ENCODE assay signal across 1 cellular context in the genomic region with DNA sequence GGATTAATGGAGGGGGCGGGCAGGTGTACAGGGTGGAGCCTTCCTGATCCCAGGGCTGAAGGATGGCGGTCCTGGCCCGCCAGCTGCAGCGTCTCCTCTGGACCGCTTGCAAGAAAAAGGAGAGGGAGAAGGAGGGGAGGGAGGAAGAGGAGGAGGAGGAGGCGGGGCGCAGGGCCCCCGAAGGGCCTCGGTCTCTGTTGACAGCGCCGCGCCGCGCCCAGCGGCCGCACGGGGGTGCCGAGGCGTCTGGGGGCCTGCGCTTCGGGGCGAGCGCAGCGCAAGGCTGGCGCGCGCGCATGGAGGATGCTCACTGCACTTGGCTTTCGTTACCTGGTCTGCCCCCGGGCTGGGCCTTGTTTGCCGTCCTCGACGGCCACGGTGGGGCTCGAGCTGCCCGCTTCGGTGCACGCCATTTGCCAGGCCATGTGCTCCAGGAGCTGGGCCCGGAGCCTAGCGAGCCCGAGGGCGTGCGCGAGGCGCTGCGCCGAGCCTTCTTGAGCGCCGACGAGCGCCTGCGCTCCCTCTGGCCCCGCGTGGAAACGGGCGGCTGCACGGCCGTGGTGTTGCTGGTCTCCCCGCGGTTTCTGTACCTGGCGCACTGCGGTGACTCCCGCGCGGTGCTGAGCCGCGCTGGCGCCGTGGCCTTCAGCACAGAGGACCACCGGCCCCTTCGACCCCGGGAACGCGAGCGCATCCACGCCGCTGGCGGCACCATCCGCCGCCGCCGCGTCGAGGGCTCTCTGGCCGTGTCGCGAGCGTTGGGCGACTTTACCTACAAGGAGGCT.
TF ChIP-seq lines count a peak whose summit lies in the region.

A gene with protein sequence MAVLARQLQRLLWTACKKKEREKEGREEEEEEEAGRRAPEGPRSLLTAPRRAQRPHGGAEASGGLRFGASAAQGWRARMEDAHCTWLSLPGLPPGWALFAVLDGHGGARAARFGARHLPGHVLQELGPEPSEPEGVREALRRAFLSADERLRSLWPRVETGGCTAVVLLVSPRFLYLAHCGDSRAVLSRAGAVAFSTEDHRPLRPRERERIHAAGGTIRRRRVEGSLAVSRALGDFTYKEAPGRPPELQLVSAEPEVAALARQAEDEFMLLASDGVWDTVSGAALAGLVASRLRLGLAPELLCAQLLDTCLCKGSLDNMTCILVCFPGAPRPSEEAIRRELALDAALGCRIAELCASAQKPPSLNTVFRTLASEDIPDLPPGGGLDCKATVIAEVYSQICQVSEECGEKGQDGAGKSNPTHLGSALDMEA (plus strand): TSS at position 33 of the 785 bp plus-strand sequence. CDS start 30 bp downstream, at position 63.

TF ChIP-seq in WTC11, 78 proteins besides CTCF, POLR2A, EP300 and RAD21 (continued from another document and continues in another):
- TF ChIP-seq, protein P1, sequence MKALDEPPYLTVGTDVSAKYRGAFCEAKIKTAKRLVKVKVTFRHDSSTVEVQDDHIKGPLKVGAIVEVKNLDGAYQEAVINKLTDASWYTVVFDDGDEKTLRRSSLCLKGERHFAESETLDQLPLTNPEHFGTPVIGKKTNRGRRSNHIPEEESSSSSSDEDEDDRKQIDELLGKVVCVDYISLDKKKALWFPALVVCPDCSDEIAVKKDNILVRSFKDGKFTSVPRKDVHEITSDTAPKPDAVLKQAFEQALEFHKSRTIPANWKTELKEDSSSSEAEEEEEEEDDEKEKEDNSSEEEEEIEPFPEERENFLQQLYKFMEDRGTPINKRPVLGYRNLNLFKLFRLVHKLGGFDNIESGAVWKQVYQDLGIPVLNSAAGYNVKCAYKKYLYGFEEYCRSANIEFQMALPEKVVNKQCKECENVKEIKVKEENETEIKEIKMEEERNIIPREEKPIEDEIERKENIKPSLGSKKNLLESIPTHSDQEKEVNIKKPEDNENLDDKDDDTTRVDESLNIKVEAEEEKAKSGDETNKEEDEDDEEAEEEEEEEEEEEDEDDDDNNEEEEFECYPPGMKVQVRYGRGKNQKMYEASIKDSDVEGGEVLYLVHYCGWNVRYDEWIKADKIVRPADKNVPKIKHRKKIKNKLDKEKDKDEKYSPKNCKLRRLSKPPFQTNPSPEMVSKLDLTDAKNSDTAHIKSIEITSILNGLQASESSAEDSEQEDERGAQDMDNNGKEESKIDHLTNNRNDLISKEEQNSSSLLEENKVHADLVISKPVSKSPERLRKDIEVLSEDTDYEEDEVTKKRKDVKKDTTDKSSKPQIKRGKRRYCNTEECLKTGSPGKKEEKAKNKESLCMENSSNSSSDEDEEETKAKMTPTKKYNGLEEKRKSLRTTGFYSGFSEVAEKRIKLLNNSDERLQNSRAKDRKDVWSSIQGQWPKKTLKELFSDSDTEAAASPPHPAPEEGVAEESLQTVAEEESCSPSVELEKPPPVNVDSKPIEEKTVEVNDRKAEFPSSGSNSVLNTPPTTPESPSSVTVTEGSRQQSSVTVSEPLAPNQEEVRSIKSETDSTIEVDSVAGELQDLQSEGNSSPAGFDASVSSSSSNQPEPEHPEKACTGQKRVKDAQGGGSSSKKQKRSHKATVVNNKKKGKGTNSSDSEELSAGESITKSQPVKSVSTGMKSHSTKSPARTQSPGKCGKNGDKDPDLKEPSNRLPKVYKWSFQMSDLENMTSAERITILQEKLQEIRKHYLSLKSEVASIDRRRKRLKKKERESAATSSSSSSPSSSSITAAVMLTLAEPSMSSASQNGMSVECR (CRISPR knock-in tag; IDR thresholded peaks at IDR 0.05; ENCODE audit: borderline replicate concordance), result peak; percentile 89
- TF ChIP-seq, protein P2, sequence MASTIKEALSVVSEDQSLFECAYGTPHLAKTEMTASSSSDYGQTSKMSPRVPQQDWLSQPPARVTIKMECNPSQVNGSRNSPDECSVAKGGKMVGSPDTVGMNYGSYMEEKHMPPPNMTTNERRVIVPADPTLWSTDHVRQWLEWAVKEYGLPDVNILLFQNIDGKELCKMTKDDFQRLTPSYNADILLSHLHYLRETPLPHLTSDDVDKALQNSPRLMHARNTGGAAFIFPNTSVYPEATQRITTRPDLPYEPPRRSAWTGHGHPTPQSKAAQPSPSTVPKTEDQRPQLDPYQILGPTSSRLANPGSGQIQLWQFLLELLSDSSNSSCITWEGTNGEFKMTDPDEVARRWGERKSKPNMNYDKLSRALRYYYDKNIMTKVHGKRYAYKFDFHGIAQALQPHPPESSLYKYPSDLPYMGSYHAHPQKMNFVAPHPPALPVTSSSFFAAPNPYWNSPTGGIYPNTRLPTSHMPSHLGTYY (CRISPR knock-in tag; IDR thresholded peaks at IDR 0.05), result no peak
- peak; percentile 58; the same call in 1 of the 2 replicates for TF ChIP-seq ZNF121 (CRISPR knock-in tag; IDR thresholded peaks at IDR 0.05)
- TF ChIP-seq, protein P3, sequence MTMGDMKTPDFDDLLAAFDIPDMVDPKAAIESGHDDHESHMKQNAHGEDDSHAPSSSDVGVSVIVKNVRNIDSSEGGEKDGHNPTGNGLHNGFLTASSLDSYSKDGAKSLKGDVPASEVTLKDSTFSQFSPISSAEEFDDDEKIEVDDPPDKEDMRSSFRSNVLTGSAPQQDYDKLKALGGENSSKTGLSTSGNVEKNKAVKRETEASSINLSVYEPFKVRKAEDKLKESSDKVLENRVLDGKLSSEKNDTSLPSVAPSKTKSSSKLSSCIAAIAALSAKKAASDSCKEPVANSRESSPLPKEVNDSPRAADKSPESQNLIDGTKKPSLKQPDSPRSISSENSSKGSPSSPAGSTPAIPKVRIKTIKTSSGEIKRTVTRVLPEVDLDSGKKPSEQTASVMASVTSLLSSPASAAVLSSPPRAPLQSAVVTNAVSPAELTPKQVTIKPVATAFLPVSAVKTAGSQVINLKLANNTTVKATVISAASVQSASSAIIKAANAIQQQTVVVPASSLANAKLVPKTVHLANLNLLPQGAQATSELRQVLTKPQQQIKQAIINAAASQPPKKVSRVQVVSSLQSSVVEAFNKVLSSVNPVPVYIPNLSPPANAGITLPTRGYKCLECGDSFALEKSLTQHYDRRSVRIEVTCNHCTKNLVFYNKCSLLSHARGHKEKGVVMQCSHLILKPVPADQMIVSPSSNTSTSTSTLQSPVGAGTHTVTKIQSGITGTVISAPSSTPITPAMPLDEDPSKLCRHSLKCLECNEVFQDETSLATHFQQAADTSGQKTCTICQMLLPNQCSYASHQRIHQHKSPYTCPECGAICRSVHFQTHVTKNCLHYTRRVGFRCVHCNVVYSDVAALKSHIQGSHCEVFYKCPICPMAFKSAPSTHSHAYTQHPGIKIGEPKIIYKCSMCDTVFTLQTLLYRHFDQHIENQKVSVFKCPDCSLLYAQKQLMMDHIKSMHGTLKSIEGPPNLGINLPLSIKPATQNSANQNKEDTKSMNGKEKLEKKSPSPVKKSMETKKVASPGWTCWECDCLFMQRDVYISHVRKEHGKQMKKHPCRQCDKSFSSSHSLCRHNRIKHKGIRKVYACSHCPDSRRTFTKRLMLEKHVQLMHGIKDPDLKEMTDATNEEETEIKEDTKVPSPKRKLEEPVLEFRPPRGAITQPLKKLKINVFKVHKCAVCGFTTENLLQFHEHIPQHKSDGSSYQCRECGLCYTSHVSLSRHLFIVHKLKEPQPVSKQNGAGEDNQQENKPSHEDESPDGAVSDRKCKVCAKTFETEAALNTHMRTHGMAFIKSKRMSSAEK (CRISPR knock-in tag; IDR thresholded peaks at IDR 0.05; ENCODE audit: borderline replicate concordance), result no peak
- TF ChIP-seq SOX15 (CRISPR knock-in tag; IDR thresholded peaks at IDR 0.05), result no peak
- no peak for TF ChIP-seq OVOL2 (CRISPR knock-in tag; IDR thresholded peaks at IDR 0.05; ENCODE audit: borderline replicate concordance)
- TF ChIP-seq, protein P4, sequence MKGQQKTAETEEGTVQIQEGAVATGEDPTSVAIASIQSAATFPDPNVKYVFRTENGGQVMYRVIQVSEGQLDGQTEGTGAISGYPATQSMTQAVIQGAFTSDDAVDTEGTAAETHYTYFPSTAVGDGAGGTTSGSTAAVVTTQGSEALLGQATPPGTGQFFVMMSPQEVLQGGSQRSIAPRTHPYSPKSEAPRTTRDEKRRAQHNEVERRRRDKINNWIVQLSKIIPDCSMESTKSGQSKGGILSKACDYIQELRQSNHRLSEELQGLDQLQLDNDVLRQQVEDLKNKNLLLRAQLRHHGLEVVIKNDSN (CRISPR knock-in tag; IDR thresholded peaks at IDR 0.05), result peak; percentile 27; the same call in 1 of the 2 replicates
- TF ChIP-seq, protein P5, sequence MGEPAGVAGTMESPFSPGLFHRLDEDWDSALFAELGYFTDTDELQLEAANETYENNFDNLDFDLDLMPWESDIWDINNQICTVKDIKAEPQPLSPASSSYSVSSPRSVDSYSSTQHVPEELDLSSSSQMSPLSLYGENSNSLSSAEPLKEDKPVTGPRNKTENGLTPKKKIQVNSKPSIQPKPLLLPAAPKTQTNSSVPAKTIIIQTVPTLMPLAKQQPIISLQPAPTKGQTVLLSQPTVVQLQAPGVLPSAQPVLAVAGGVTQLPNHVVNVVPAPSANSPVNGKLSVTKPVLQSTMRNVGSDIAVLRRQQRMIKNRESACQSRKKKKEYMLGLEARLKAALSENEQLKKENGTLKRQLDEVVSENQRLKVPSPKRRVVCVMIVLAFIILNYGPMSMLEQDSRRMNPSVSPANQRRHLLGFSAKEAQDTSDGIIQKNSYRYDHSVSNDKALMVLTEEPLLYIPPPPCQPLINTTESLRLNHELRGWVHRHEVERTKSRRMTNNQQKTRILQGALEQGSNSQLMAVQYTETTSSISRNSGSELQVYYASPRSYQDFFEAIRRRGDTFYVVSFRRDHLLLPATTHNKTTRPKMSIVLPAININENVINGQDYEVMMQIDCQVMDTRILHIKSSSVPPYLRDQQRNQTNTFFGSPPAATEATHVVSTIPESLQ (CRISPR knock-in tag; IDR thresholded peaks at IDR 0.05), result no peak
- TF ChIP-seq, protein P6, sequence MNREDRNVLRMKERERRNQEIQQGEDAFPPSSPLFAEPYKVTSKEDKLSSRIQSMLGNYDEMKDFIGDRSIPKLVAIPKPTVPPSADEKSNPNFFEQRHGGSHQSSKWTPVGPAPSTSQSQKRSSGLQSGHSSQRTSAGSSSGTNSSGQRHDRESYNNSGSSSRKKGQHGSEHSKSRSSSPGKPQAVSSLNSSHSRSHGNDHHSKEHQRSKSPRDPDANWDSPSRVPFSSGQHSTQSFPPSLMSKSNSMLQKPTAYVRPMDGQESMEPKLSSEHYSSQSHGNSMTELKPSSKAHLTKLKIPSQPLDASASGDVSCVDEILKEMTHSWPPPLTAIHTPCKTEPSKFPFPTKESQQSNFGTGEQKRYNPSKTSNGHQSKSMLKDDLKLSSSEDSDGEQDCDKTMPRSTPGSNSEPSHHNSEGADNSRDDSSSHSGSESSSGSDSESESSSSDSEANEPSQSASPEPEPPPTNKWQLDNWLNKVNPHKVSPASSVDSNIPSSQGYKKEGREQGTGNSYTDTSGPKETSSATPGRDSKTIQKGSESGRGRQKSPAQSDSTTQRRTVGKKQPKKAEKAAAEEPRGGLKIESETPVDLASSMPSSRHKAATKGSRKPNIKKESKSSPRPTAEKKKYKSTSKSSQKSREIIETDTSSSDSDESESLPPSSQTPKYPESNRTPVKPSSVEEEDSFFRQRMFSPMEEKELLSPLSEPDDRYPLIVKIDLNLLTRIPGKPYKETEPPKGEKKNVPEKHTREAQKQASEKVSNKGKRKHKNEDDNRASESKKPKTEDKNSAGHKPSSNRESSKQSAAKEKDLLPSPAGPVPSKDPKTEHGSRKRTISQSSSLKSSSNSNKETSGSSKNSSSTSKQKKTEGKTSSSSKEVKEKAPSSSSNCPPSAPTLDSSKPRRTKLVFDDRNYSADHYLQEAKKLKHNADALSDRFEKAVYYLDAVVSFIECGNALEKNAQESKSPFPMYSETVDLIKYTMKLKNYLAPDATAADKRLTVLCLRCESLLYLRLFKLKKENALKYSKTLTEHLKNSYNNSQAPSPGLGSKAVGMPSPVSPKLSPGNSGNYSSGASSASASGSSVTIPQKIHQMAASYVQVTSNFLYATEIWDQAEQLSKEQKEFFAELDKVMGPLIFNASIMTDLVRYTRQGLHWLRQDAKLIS (CRISPR knock-in tag; IDR thresholded peaks at IDR 0.05; ENCODE audit: borderline replicate concordance), result no peak
- TF ChIP-seq, protein P7, sequence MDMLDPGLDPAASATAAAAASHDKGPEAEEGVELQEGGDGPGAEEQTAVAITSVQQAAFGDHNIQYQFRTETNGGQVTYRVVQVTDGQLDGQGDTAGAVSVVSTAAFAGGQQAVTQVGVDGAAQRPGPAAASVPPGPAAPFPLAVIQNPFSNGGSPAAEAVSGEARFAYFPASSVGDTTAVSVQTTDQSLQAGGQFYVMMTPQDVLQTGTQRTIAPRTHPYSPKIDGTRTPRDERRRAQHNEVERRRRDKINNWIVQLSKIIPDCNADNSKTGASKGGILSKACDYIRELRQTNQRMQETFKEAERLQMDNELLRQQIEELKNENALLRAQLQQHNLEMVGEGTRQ (CRISPR knock-in tag; IDR thresholded peaks at IDR 0.05), result no peak; the same call in 1 of the 2 replicates
- no peak for TF ChIP-seq KAT7 (CRISPR knock-in tag; IDR thresholded peaks at IDR 0.05; ENCODE audit: borderline replicate concordance)
- TF ChIP-seq, protein P8, sequence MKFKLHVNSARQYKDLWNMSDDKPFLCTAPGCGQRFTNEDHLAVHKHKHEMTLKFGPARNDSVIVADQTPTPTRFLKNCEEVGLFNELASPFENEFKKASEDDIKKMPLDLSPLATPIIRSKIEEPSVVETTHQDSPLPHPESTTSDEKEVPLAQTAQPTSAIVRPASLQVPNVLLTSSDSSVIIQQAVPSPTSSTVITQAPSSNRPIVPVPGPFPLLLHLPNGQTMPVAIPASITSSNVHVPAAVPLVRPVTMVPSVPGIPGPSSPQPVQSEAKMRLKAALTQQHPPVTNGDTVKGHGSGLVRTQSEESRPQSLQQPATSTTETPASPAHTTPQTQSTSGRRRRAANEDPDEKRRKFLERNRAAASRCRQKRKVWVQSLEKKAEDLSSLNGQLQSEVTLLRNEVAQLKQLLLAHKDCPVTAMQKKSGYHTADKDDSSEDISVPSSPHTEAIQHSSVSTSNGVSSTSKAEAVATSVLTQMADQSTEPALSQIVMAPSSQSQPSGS (CRISPR knock-in tag; IDR thresholded peaks at IDR 0.05; ENCODE audit: borderline replicate concordance, low read depth), result no peak
- TF ChIP-seq CBFB (CRISPR knock-in tag; IDR thresholded peaks at IDR 0.05; ENCODE audit: low read depth), result no peak
- TF ChIP-seq, protein P9, sequence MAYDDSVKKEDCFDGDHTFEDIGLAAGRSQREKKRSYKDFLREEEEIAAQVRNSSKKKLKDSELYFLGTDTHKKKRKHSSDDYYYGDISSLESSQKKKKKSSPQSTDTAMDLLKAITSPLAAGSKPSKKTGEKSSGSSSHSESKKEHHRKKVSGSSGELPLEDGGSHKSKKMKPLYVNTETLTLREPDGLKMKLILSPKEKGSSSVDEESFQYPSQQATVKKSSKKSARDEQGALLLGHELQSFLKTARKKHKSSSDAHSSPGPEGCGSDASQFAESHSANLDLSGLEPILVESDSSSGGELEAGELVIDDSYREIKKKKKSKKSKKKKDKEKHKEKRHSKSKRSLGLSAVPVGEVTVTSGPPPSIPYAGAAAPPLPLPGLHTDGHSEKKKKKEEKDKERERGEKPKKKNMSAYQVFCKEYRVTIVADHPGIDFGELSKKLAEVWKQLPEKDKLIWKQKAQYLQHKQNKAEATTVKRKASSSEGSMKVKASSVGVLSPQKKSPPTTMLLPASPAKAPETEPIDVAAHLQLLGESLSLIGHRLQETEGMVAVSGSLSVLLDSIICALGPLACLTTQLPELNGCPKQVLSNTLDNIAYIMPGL (CRISPR knock-in tag; IDR thresholded peaks at IDR 0.05), result peak; percentile 90
- no peak for TF ChIP-seq RORB (CRISPR knock-in tag; IDR thresholded peaks at IDR 0.05)
- TF ChIP-seq, protein P10, sequence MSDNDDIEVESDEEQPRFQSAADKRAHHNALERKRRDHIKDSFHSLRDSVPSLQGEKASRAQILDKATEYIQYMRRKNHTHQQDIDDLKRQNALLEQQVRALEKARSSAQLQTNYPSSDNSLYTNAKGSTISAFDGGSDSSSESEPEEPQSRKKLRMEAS (CRISPR knock-in tag; IDR thresholded peaks at IDR 0.05), result no peak
